8 cellular contexts compared by ENCODE assay signal in genomic region chr6:30907758-30908591, GRCh38. TPM values are rescaled to one million over a fixed set of nuclear protein-coding genes. Genes with fewer than 3 reads are reported as not detected.
DNase-seq lines count a peak whose midpoint lies in the region; ATAC-seq and TF ChIP-seq lines count a peak whose summit lies in the region.

Gene GTF2H4, plus strand, starts transcription at chr6:30908207.

- peaks cover 9% of the 10 kb centered on the region for H3K4me1 ChIP-seq in ACC112 (ENCODE audit: control insufficient read depth, insufficient read depth, low read length, unreplicated experiment)
- peaks cover 8% of the 10 kb centered on the region for H3K4me1 ChIP-seq in mammary epithelial cell (ENCODE audit: insufficient read depth, low read length)

- H3K79me2 ChIP-seq in ACC112 (ENCODE audit: control insufficient read depth, insufficient read depth, low read length, unreplicated experiment), result peaks cover 13% of the 10 kb centered on the region
- peaks cover 18% of the 10 kb centered on the region for H3K79me2 ChIP-seq in mammary epithelial cell (ENCODE audit: insufficient read depth, low read length)

- in situ Hi-C loops in mammary epithelial cell (cut with MboI; ENCODE audit: low sequenced_read_pairs in 2 of 2), result no loop called here

- intact Hi-C loops in mammary epithelial cell (cut with micrococcal nuclease), result loop anchor here (1.0 kb wide), 2 partner anchors 24 to 80 kb away; partner anchors contain the start of gene DDR1

- WGBS in mammary epithelial cell (ENCODE audit: low coverage, missing lambda C conversion rate), result 2% methylated on average over 37 of the region's 49 CpGs

- no peaks in the 10 kb centered on the region for H3K9me3 ChIP-seq in WERI-Rb-1 (ENCODE audit: severe bottlenecking)
- no peaks in the 10 kb centered on the region for H3K9me3 ChIP-seq in mammary epithelial cell (replicated peaks; ENCODE audit: insufficient read depth, low read length)
- no peaks in the 10 kb centered on the region for H3K9me3 ChIP-seq in iPS-18c (ENCODE audit: control insufficient read depth, insufficient read depth, low read length)

- H3K27ac ChIP-seq in ACC112 (ENCODE audit: low read depth, low read length) (peak within 1 kb of the TSS; percentile 35), WERI-Rb-1 (peak within 1 kb of the TSS; percentile 72), mammary epithelial cell (ENCODE audit: insufficient read depth, low read depth, low read length) (peak within 1 kb of the TSS; percentile 63), skin epidermis (peak within 1 kb of the TSS in 20 of 21 experiments; percentile 6 to 85 (median 66))

- peak within 1 kb of the TSS; percentile 85 for H3K9ac ChIP-seq in mammary epithelial cell (ENCODE audit: insufficient read depth, low read length)

- H3K27me3 ChIP-seq in ACC112 (ENCODE audit: insufficient read depth, low read length) (no peaks in the 10 kb centered on the region), WERI-Rb-1 (ENCODE audit: insufficient read depth, low read depth, severe bottlenecking) (no peaks in the 10 kb centered on the region), mammary epithelial cell (ENCODE audit: insufficient read depth, low read length) (no peaks in the 10 kb centered on the region)

- H4K20me1 ChIP-seq in mammary epithelial cell (ENCODE audit: insufficient read depth, low read length), result no peaks in the 10 kb centered on the region

- TF ChIP-seq CTCF in WERI-Rb-1 (IDR thresholded peaks at IDR 0.05; ENCODE audit: low read depth, low read length) (peak; percentile 5; the same call in 1 of the 2 replicates), mammary epithelial cell (conservative IDR thresholded peaks at IDR 0.05 in 1 of 2, IDR thresholded peaks at IDR 0.05 in 1 of 2; ENCODE audit: extremely low read depth in 1 of 2, insufficient read depth in 1 of 2, low read depth in 1 of 2, low read length in 2 of 2) (no peak)

- H2AFZ ChIP-seq in ACC112 (ENCODE audit: low read length, unreplicated experiment) (peak within 1 kb of the TSS; percentile 56), mammary epithelial cell (ENCODE audit: low read depth, low read length) (peak within 1 kb of the TSS; percentile 92)

- no TSS peak for BruUV-seq in mammary epithelial cell (replicated peaks; lab: Mats Ljungman, UMichigan)

- peak; percentile 89 for ATAC-seq in GM18873 (IDR thresholded peaks at IDR 0.05; ENCODE audit: low FRiP score, unreplicated experiment)
- peak; percentile 89 for ATAC-seq in HG03139 (IDR thresholded peaks at IDR 0.05; ENCODE audit: unreplicated experiment)

- DNase-seq in NCI-H2227 (lab: John Stamatoyannopoulos, UW; ENCODE audit: unreplicated experiment) (peak; percentile 99), WERI-Rb-1 (peak; percentile 100), mammary epithelial cell (peak; percentile 99)

- peak within 1 kb of the TSS; percentile 97 for H3K4me3 ChIP-seq in ACC112 (ENCODE audit: low read depth, low read length)
- peak within 1 kb of the TSS; percentile 94 for H3K4me3 ChIP-seq in WERI-Rb-1 (ENCODE audit: low read depth, low read length)
- H3K4me3 ChIP-seq in mammary epithelial cell (replicated peaks in 1 of 3; ENCODE audit: insufficient read depth in 1 of 3, low read depth in 2 of 3, low read length in 3 of 3), result peak within 1 kb of the TSS; percentile 70 to 92 (median 71)
- H3K4me3 ChIP-seq in iPS-18c (ENCODE audit: insufficient read depth, low read depth, low read length), result peak within 1 kb of the TSS; percentile 99
- peak within 1 kb of the TSS; percentile 63 to 81 (median 70) for H3K4me3 ChIP-seq in skin epidermis

- H3K4me2 ChIP-seq in mammary epithelial cell (ENCODE audit: insufficient read depth, low read depth, low read length), result peak within 1 kb of the TSS; percentile 89

- dilution Hi-C loops in mammary epithelial cell (cut with HindIII; ENCODE audit: low sequenced_read_pairs), result no loop called here

- CTCF ChIA-PET in mammary epithelial cell (lab: Charles Lee; ENCODE audit: low non-redundant PET), result interaction anchor here (0.6 to 1.0 kb wide), 3 partner anchors 26 to 163 kb away, joined by 3 to 5 read pairs (median 5); no protein-coding TSS in a partner anchor

- H3K36me3 ChIP-seq in ACC112 (ENCODE audit: insufficient read depth, low read length), result no peaks in the 10 kb centered on the region; the same call in 1 of the 2 replicates
- H3K36me3 ChIP-seq in WERI-Rb-1, result peaks cover 39% of the 10 kb centered on the region
- peaks cover 8% of the 10 kb centered on the region for H3K36me3 ChIP-seq in mammary epithelial cell (ENCODE audit: insufficient read depth, low read length)

RNA-seq across cellular contexts. Expression of gene GTF2H4, which starts in this region (rescaled TPM):
- total RNA-seq in mammary epithelial cell, result 10 to 100 TPM; 17.0 to 41.1 TPM
- polyA plus RNA-seq in mammary epithelial cell, result 28.8 TPM
- 22.1 TPM for polyA minus RNA-seq in mammary epithelial cell

Comparison
In these comparisons a context has a peak if more than half of its experiments do, and no peak if none do; other contexts are left out.
1. Peak in every context shown above with its lines: DNase-seq, ATAC-seq, H3K4me3 ChIP-seq and H3K27ac ChIP-seq.